20 cellular contexts compared by ENCODE assay signal in the genomic region with DNA sequence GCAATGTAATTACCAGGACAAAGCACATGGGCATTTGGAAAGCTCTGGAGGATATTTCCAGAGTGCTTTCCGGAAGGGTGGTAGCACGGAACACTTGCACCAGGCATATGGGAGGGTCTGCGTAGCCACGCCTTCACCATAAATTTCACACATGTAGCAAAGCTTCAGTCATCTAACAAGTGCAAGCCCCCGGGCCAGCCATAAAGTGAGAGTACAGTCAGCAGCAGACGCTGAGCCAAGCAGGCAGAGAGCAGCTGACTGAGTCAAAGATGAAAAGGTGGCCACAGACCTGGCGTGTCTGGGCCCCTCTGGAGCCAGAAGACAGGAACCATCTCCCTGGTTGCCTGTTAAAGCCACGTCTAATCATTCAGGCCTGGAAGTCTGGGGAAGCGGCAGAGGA.
"Had no signal": no experiment of that assay in that cellular context is flagged by ENCODE, and none has a peak within 500 bp of the region (broad histone marks: within the 10 kb centered on the region; RNA-seq: fewer than 3 reads in every experiment).

No MANE protein-coding gene starts in this region.

- H3K27ac Mint-ChIP-seq: activated B cell treated with CpG ODN at 0.5 μM for 24 hours; activated CD4-positive, alpha-beta T cell treated with anti-CD3 and anti-CD28 coated beads, Interleukin-2, amount 10 ng/mL, durations not matched to agents 24 days and 14 days; activated naive CD8-positive, alpha-beta T cell treated with anti-CD3 and anti-CD28 coated beads, Interleukin-2, amount 10 ng/mL, durations not matched to agents 7 days and 5 days; T-helper 17 cell had no signal

- H3K36me3 Mint-ChIP-seq: activated naive CD8-positive, alpha-beta T cell treated with anti-CD3 and anti-CD28 coated beads, Interleukin-2, amount 10 ng/mL, durations not matched to agents 7 days and 5 days had no signal

- H3K4me1 ChIP-seq: adrenal gland had no signal

- H3K9me3 ChIP-seq: adrenal gland had no signal

- DNase-seq: activated B cell treated with CpG ODN at 0.5 μM for 24 hours; activated CD4-positive, alpha-beta T cell treated with anti-CD3 and anti-CD28 coated beads for 1 hour; activated CD4-positive, alpha-beta T cell treated with anti-CD3 and anti-CD28 coated beads, Interleukin-2, amount 10 ng/mL, durations not matched to agents 24 days and 14 days; activated CD4-positive, alpha-beta T cell treated with anti-CD3 and anti-CD28 coated beads, Interleukin-2, amount 50 U/mL, for 48 hours; activated naive CD4-positive, alpha-beta T cell treated with anti-CD3 and anti-CD28 coated beads, Interleukin-2, amount 50 U/mL, for 16 hours; activated naive CD8-positive, alpha-beta T cell treated with anti-CD3 and anti-CD28 coated beads, Interleukin-2, amount 10 ng/mL, durations not matched to agents 7 days and 5 days; activated T-cell treated with anti-CD3 and anti-CD28 coated beads for 4 hours; activated T-cell treated with anti-CD3 and anti-CD28 coated beads, Interleukin-2, amount 50 U/mL, for 48 hours; adrenal gland; anterior cingulate cortex; NCI-H1092; NCI-H1417; NCI-H1694; NCI-H2029 treated with DMSO at 0.1 percent for 48 hours; NCI-H446; NCI-H524; SIG-M5; T-helper 17 cell; T-helper 9 cell had no signal

- H3K4me3 Mint-ChIP-seq: activated B cell treated with CpG ODN at 0.5 μM for 24 hours; activated CD4-positive, alpha-beta T cell treated with anti-CD3 and anti-CD28 coated beads, Interleukin-2, amount 10 ng/mL, durations not matched to agents 24 days and 14 days; activated naive CD8-positive, alpha-beta T cell treated with anti-CD3 and anti-CD28 coated beads, Interleukin-2, amount 10 ng/mL, durations not matched to agents 7 days and 5 days; T-helper 17 cell had no signal

- H3K27me3 ChIP-seq: adrenal gland had no signal

- H3K36me3 ChIP-seq: adrenal gland had no signal

- H3K27ac ChIP-seq: adrenal gland, KMS-11 had no signal

- H3K4me3 ChIP-seq: adrenal gland had no signal

- H3K9me3 Mint-ChIP-seq: activated B cell treated with CpG ODN at 0.5 μM for 24 hours; activated CD4-positive, alpha-beta T cell treated with anti-CD3 and anti-CD28 coated beads, Interleukin-2, amount 10 ng/mL, durations not matched to agents 24 days and 14 days had no signal

- H3K4me1 Mint-ChIP-seq: activated CD4-positive, alpha-beta T cell treated with anti-CD3 and anti-CD28 coated beads, Interleukin-2, amount 10 ng/mL, durations not matched to agents 24 days and 14 days; activated naive CD8-positive, alpha-beta T cell treated with anti-CD3 and anti-CD28 coated beads, Interleukin-2, amount 10 ng/mL, durations not matched to agents 7 days and 5 days had no signal

- ATAC-seq: T-helper 17 cell had no signal
